Comparison of ENCODE assay signal across 8 cellular contexts in genomic region chr5:33439905-33440481, GRCh38. TPM values are rescaled to one million over a fixed set of nuclear protein-coding genes. Genes with fewer than 3 reads are reported as not detected.
DNase-seq lines count a peak whose midpoint lies in the region; ATAC-seq and TF ChIP-seq lines count a peak whose summit lies in the region.

No MANE protein-coding gene starts in this region.

- no peaks in the 10 kb centered on the region for H3K36me3 ChIP-seq in brain microvascular endothelial cell (replicated peaks)

- H3K27ac ChIP-seq in brain microvascular endothelial cell: peak overlapping the region; percentile 67

- H3K4me3 ChIP-seq in AG09309 (ENCODE audit: control insufficient read depth, low read depth, low read length) (peak overlapping the region; percentile 95), brain microvascular endothelial cell (ENCODE audit: low read depth, low read length) (peak overlapping the region; percentile 91), mononuclear cell (ENCODE audit: low read length) (peak overlapping the region; percentile 96)

- DNase-seq in AG09309 (ENCODE audit: low read depth) (no peak), brain microvascular endothelial cell (no peak), T-helper 17 cell (no peak)
- DNase-seq in activated CD8-positive, alpha-beta memory T cell treated with anti-CD3 and anti-CD28 coated beads, Interleukin-2, amount 50 U/mL, for 4 hours: no peak
- DNase-seq in stimulated activated CD8-positive, alpha-beta memory T cell treated with anti-CD3 and anti-CD28 coated beads, Interleukin-4, amount 100 ng/mL, for 48 hours: no peak

- TF ChIP-seq CTCF in AG09309 (IDR thresholded peaks at IDR 0.05; ENCODE audit: control insufficient read depth, insufficient read depth, low read depth, low read length, missing control alignments) (no peak), brain microvascular endothelial cell (IDR thresholded peaks at IDR 0.05; ENCODE audit: low read depth, low read length, missing control alignments) (no peak)

- H3K4me1 Mint-ChIP-seq in T-helper 17 cell: peaks cover 21% of the 10 kb centered on the region

- H3K27me3 ChIP-seq in brain microvascular endothelial cell (replicated peaks) (no peaks in the 10 kb centered on the region), mononuclear cell (ENCODE audit: insufficient read depth, low read length) (no peaks in the 10 kb centered on the region)

- H3K9me3 ChIP-seq in mononuclear cell (ENCODE audit: low read depth, low read length) (no peaks in the 10 kb centered on the region), T-helper 17 cell (ENCODE audit: control insufficient read depth, low read length, poor library complexity, severe bottlenecking) (no peaks in the 10 kb centered on the region)

- H3K27ac Mint-ChIP-seq in T-helper 17 cell: no peak overlapping the region

- no peak overlapping the region for H3K4me3 Mint-ChIP-seq in T-helper 17 cell

- ATAC-seq in HG03103 (IDR thresholded peaks at IDR 0.05; ENCODE audit: low read depth, unreplicated experiment): peak; percentile 3
- no peak for ATAC-seq in GM18868 (IDR thresholded peaks at IDR 0.05; ENCODE audit: unreplicated experiment)
- ATAC-seq in T-helper 17 cell: no peak

- in situ Hi-C loops in brain microvascular endothelial cell (cut with HindIII; ENCODE audit: low pct_ligation_motif_present, low sequenced_read_pairs): no loop called here

- H3K27me3 Mint-ChIP-seq in T-helper 17 cell: no peaks in the 10 kb centered on the region

- no peaks in the 10 kb centered on the region for H3K36me3 Mint-ChIP-seq in T-helper 17 cell (ENCODE audit: low read depth)

- H3K4me1 ChIP-seq in mononuclear cell (ENCODE audit: insufficient read depth, low read length): peaks cover 30% of the 10 kb centered on the region

RNA-seq across cellular contexts. Expression of gene TARS1, which starts 0.8 kb away (rescaled TPM):
- total RNA-seq in mononuclear cell (43.7 TPM), T-helper 17 cell (10 to 100 TPM; 49.0 to 55.4 TPM)
